In the genomic region with DNA sequence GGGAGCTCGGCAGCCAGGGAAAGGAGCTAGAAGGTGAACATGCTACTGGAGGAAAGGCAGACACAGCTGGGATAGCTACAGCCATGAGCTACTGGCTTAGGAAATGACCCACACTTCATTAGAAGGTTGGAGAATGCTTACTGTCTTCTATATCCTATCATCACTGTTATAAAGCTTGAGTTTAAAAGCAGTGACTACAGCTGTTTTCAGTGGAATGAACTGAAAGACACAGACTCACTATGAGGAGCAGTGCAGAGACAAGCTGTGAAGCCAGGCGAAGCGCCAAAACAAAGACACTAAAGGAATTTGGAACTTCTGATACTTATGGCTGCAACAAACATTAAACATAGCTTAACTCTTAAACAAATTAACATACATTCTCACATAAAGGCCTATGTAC, we compare ENCODE assay signal across 12 cellular contexts. TPM values are rescaled to one million over a fixed set of nuclear protein-coding genes. Genes with fewer than 3 reads are reported as not detected.
DNase-seq lines count a peak whose midpoint lies in the region; ATAC-seq, FAIRE-seq and TF ChIP-seq lines count a peak whose summit lies in the region.
"Not testable (repeated sequence)": the region's sequence is repeated elsewhere in the genome, so short reads cannot be mapped to it uniquely, and the experiment has no call there.
"Had no signal": no experiment of that assay in that cellular context is flagged by ENCODE, and none has a peak within 500 bp of the region (broad histone marks: within the 10 kb centered on the region; RNA-seq: fewer than 3 reads in every experiment).

No MANE protein-coding gene starts in this region.

- H4K20me1 ChIP-seq in Karpas-422 (ENCODE audit: insufficient read depth, low read depth, low read length), result not testable (repeated sequence)

- WGBS in A549 (ENCODE audit: missing lambda C conversion rate), result 86% methylated on average over 3 of the region's 3 CpGs
- 68% methylated on average over 2 of the region's 3 CpGs for WGBS in right lobe of liver (ENCODE audit: insufficient coverage, low coverage, low lambda C conversion rate, missing lambda C conversion rate)

- not testable (repeated sequence) for H3K36me3 ChIP-seq in Karpas-422 (ENCODE audit: insufficient read depth, low read length); right lobe of liver

- not testable (repeated sequence) for ATAC-seq in A549
- peak; percentile 50 for ATAC-seq in left ventricle myocardium superior
- ATAC-seq in right lobe of liver, result peak; percentile 24 to 55 (median 49)

- H3K9me3 ChIP-seq in A549; Karpas-422 (ENCODE audit: low read length); right lobe of liver: not testable (repeated sequence)

- not testable (repeated sequence) for TF ChIP-seq CTCF in A549 (IDR thresholded peaks at IDR 0.05); choroid plexus epithelial cell (conservative IDR thresholded peaks at IDR 0.05; ENCODE audit: low read depth, low read length); fibroblast of the aortic adventitia (IDR thresholded peaks at IDR 0.05; ENCODE audit: insufficient read depth, low read length); right lobe of liver (IDR thresholded peaks at IDR 0.05)

- peak; percentile 70 for FAIRE-seq in A549 (lab: Jason Lieb, UNC)

- H3K4me1 ChIP-seq in A549; Karpas-422 (ENCODE audit: low read length); right lobe of liver: not testable (repeated sequence)

- H3K9ac ChIP-seq in Karpas-422 (ENCODE audit: low read length), result not testable (repeated sequence)

- intact Hi-C loops in left ventricle myocardium superior (cut with micrococcal nuclease); right lobe of liver (cut with DNase I): not testable (repeated sequence)

- not testable (repeated sequence) for H3K79me2 ChIP-seq in Karpas-422 (ENCODE audit: low read length)

- DNase-seq in A549 (ENCODE audit: low read depth in 1 of 2, low spot score in 1 of 2); left ventricle myocardium superior; right lobe of liver: not testable (repeated sequence)
- peak; percentile 16 for DNase-seq in Karpas-422
- peak; percentile 24 for DNase-seq in choroid plexus epithelial cell (ENCODE audit: low read depth)
- peak; percentile 1 for DNase-seq in fibroblast of the aortic adventitia (ENCODE audit: low read depth)
- peak; percentile 8 for DNase-seq in superior temporal gyrus (ENCODE audit: extremely low spot score)

- H2AFZ ChIP-seq in Karpas-422 (ENCODE audit: low read length), result not testable (repeated sequence)

- TF ChIP-seq RAD21 in A549 (conservative IDR thresholded peaks at IDR 0.05 in 1 of 2, IDR thresholded peaks at IDR 0.05 in 1 of 2), result not testable (repeated sequence)

- not testable (repeated sequence) for TF ChIP-seq POLR2A in A549 (IDR thresholded peaks at IDR 0.05; ENCODE audit: low read length); right lobe of liver (IDR thresholded peaks at IDR 0.05)

- not testable (repeated sequence) for TF ChIP-seq EP300 in A549 (IDR thresholded peaks at IDR 0.05)

- H3K9me2 ChIP-seq in Karpas-422 (replicated peaks; ENCODE audit: insufficient read depth, low read length), result not testable (repeated sequence)

- CTCF ChIA-PET in A549 (lab: Yijun Ruan, JAX), result not testable (repeated sequence)

- not testable (repeated sequence) for H3K4me3 ChIP-seq in A549; Karpas-422 (ENCODE audit: low read length); choroid plexus epithelial cell (ENCODE audit: low read depth, low read length); fibroblast of the aortic adventitia (ENCODE audit: low read depth, low read length); right lobe of liver

- not testable (repeated sequence) for H3K27me3 ChIP-seq in Karpas-422 (ENCODE audit: low read length); right lobe of liver

- POLR2A ChIA-PET in A549 (lab: Yijun Ruan, JAX), result not testable (repeated sequence)

- H3K4me2 ChIP-seq in A549; Karpas-422 (ENCODE audit: low read depth, low read length, poor library complexity, severe bottlenecking): not testable (repeated sequence)

- H3K27ac ChIP-seq in A549; Karpas-422 (ENCODE audit: low read length); right lobe of liver: not testable (repeated sequence)

RNA-seq across cellular contexts. Expression of a gene that starts 47.5 kb away (rescaled TPM):
- polyA plus RNA-seq in A549 (2011; rRNA removed) (0.34 and 0.45 TPM in 2 replicates), A549 (2017; fragmentation: RNase III; extraction: RNeasy Plus Mini Kit Qiagen cat#74134 plus additional on column Dnase treatment) (0.12 to 0.36 TPM (median 0.25 TPM) in 3 replicates)
- polyA plus RNA-seq in A549 (2012; cell fraction: cytosol; rRNA removed), result 0.07 and 0.08 TPM in 2 replicates
- 0.40 and 0.44 TPM in 2 replicates for polyA plus RNA-seq in A549 (2012; cell fraction: nucleus; rRNA removed)
- polyA minus RNA-seq in A549 (2011; rRNA and poly(A)+ RNA removed), result 0.12 and 0.15 TPM in 2 replicates
- not detected in 2 replicates for total RNA-seq in Karpas-422 (2014; rRNA removed; shearing (Covaris generic); ENCODE audit: low replicate concordance)
- total RNA-seq in fibroblast of the aortic adventitia (ENCODE audit: low replicate concordance) (1.1 TPM in 1 of 2 replicates, not detected in the other), left ventricle myocardium superior (1.1 TPM), right lobe of liver (1 to 10 TPM in 1 of 6 experiments, under 1 TPM in 1, not detected in 4; 0.71 to 1.6 TPM)
- total RNA-seq: Daoy, H7, HT1080 had no signal
- polyA plus RNA-seq: CD14-positive monocyte; CD4-positive, alpha-beta memory T cell had no signal
